Comparison of ENCODE assay signal across 16 cellular contexts in the genomic region with DNA sequence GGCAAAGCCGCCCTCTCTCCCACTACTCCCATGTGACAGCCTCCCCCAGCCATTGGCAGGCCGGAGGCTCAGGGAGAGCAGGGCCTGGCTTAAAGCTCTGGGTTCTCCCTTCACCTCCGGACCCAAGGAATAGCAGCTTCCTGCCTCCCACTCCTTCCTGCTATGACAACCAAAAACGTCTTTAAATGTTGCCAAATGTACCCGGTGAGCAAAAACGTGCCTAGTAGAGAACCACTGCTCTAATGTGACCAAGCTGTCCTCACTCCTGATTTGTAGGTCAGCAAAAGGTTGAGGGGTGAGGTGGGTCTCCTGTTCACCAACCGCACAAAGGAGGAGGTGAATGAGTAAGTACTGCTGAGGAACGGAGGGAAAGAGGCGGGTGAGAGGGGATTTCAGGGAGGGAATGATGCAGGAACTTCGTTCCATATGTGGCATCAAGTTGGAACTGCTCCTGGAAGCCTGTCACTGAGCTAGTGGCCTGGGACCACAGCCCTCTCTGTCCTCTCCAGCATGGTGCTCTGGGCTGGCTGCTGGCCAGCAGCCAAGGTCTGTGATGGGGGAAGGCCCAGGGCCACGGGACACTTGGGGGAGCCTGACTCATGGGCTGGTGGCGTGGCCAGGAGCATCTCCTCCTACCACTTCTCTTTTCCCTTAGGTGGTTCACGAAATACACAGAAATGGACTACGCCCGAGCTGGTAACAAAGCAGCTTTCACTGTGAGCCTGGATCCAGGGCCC. TPM values are rescaled to one million over a fixed set of nuclear protein-coding genes. Genes with fewer than 3 reads are reported as not detected.
DNase-seq lines count a peak whose midpoint lies in the region; ATAC-seq and TF ChIP-seq lines count a peak whose summit lies in the region.
"Had no signal": no experiment of that assay in that cellular context is flagged by ENCODE, and none has a peak within 500 bp of the region (broad histone marks: within the 10 kb centered on the region; RNA-seq: fewer than 3 reads in every experiment).

No MANE protein-coding gene starts in this region.

- no peaks in the 10 kb centered on the region for H3K9me3 Mint-ChIP-seq in activated T-cell treated with anti-CD3 and anti-CD28 coated beads, Interleukin-2, amount 50 U/mL, for 4 hours
- no peaks in the 10 kb centered on the region for H3K9me3 Mint-ChIP-seq in activated naive CD4-positive, alpha-beta T cell treated with anti-CD3 and anti-CD28 coated beads, Interleukin-2, amount 50 U/mL, for 72 hours
- H3K9me3 Mint-ChIP-seq in CD14-positive monocyte = no peaks in the 10 kb centered on the region

- H3K9me2 ChIP-seq in GM23248 (ENCODE audit: insufficient read depth) = no peaks in the 10 kb centered on the region

- peaks cover 38% of the 10 kb centered on the region for H3K4me1 ChIP-seq in GM23248 (ENCODE audit: insufficient read depth)
- peaks cover 37% of the 10 kb centered on the region for H3K4me1 ChIP-seq in osteoblast (ENCODE audit: insufficient read depth, low read length)
- H3K4me1 ChIP-seq: BE2C had no signal

- 52% methylated on average over 15 of the region's 15 CpGs for WGBS in GM23248 (ENCODE audit: low coverage in 1 of 2, low lambda C conversion rate in 2 of 2, missing lambda C conversion rate in 2 of 2), 2 experiments

- H3K36me3 Mint-ChIP-seq in activated T-cell treated with anti-CD3 and anti-CD28 coated beads, Interleukin-2, amount 50 U/mL, for 4 hours (ENCODE audit: insufficient read depth) = peaks cover 24% of the 10 kb centered on the region
- peaks cover 17 to 26% of the 10 kb centered on the region in 2 donors for H3K36me3 Mint-ChIP-seq in activated naive CD4-positive, alpha-beta T cell treated with anti-CD3 and anti-CD28 coated beads, Interleukin-2, amount 50 U/mL, for 72 hours
- peaks cover 48 to 61% of the 10 kb centered on the region in 2 donors for H3K36me3 Mint-ChIP-seq in CD14-positive monocyte

- H3K9me3 ChIP-seq in GM23248 (ENCODE audit: low read depth) = no peaks in the 10 kb centered on the region
- H3K9me3 ChIP-seq in osteoblast (ENCODE audit: low read depth, low read length) = no peaks in the 10 kb centered on the region
- H3K9me3 ChIP-seq: BE2C, Peyer's patch, stomach had no signal

- H2AFZ ChIP-seq in GM23248 (no peak overlapping the region), osteoblast (ENCODE audit: low read length) (no peak overlapping the region)

- no peak for TF ChIP-seq CTCF in osteoblast (IDR thresholded peaks at IDR 0.05; ENCODE audit: extremely low read depth, low read depth, low read length)
- TF ChIP-seq CTCF in CD14-positive monocyte (IDR thresholded peaks at IDR 0.05) = no peak

- H3K27ac ChIP-seq in GM23248 (peak overlapping the region; percentile 74), osteoblast (ENCODE audit: low read depth, low read length) (peak overlapping the region; percentile 65)
- H3K27ac ChIP-seq: Peyer's patch, stomach had no signal

- in situ Hi-C loops in GM23248 (cut with MboI) = no loop called here

- H3F3A ChIP-seq in GM23248 (ENCODE audit: insufficient read depth) = peaks cover 29% of the 10 kb centered on the region

- peak overlapping the region; percentile 43 for H3K4me3 Mint-ChIP-seq in activated T-cell treated with anti-CD3 and anti-CD28 coated beads, Interleukin-2, amount 50 U/mL, for 4 hours
- H3K4me3 Mint-ChIP-seq in CD14-positive monocyte = no peak overlapping the region

- intact Hi-C loops in CD14-positive monocyte (cut with micrococcal nuclease) = no loop called here

- peaks cover 43% of the 10 kb centered on the region for H3K79me2 ChIP-seq in GM23248 (ENCODE audit: insufficient read depth)
- H3K79me2 ChIP-seq in osteoblast (ENCODE audit: insufficient read depth, low read length) = peaks cover 44% of the 10 kb centered on the region

- peak overlapping the region; percentile 80 to 93 for H3K27ac Mint-ChIP-seq in activated naive CD4-positive, alpha-beta T cell treated with anti-CD3 and anti-CD28 coated beads, Interleukin-2, amount 50 U/mL, for 72 hours
- peak overlapping the region in 2 of 7 donors; percentile 52 to 76 for H3K27ac Mint-ChIP-seq in CD14-positive monocyte

- no peaks in the 10 kb centered on the region for H3K27me3 Mint-ChIP-seq in activated T-cell treated with anti-CD3 and anti-CD28 coated beads, Interleukin-2, amount 50 U/mL, for 4 hours (ENCODE audit: low read depth)
- peaks cover 0 to 2% (median 0%) of the 10 kb centered on the region in 3 donors for H3K27me3 Mint-ChIP-seq in CD14-positive monocyte (ENCODE audit: low read depth in 3 of 3)

- no peaks in the 10 kb centered on the region for H3K27me3 ChIP-seq in GM23248 (replicated peaks; ENCODE audit: insufficient read depth)
- no peaks in the 10 kb centered on the region for H3K27me3 ChIP-seq in osteoblast (ENCODE audit: insufficient read depth, low read length)
- H3K27me3 ChIP-seq: BE2C, Peyer's patch, stomach had no signal

- H3K36me3 ChIP-seq in GM23248 (ENCODE audit: low read depth) (peaks cover 20% of the 10 kb centered on the region; the same call in 1 of the 2 replicates), osteoblast (ENCODE audit: insufficient read depth, low read length) (peaks cover 51% of the 10 kb centered on the region)

- H3K9ac ChIP-seq in GM23248 = peak overlapping the region; percentile 56

- DNase-seq in activated T-cell treated with anti-CD3 and anti-CD28 coated beads, Interleukin-2, amount 50 U/mL, for 4 hours = no peak
- no peak for DNase-seq in activated T-cell treated with anti-CD3 and anti-CD28 coated beads, Interleukin-2, amount 50 U/mL, for 1 hour
- DNase-seq in GM23248 = peak; percentile 65
- peak in 1 of 2 donors; percentile 83 for DNase-seq in activated naive CD4-positive, alpha-beta T cell treated with anti-CD3 and anti-CD28 coated beads, Interleukin-2, amount 50 U/mL, for 72 hours (ENCODE audit: low spot score in 2 of 2)
- DNase-seq in osteoblast (ENCODE audit: insufficient read length, low spot score, missing footprints) = peak; percentile 71
- no peak for DNase-seq in CD14-positive monocyte (ENCODE audit: low spot score)
- DNase-seq in AML-193 (lab: John Stamatoyannopoulos, UW) = no peak
- DNase-seq in NCI-H82 (lab: John Stamatoyannopoulos, UW) = no peak
- DNase-seq: BE2C, GF-D8, islet precursor cell, KG1, NCI-H2029, NCI-H526 treated with DMSO at 0.1 percent for 48 hours, Peyer's patch, stomach had no signal

- H3K4me3 ChIP-seq in GM23248 = no peak overlapping the region
- no peak overlapping the region for H3K4me3 ChIP-seq in osteoblast (ENCODE audit: insufficient read depth, low read length)
- H3K4me3 ChIP-seq: Peyer's patch, stomach had no signal

- H4K20me1 ChIP-seq in GM23248 (ENCODE audit: insufficient read depth) (no peaks in the 10 kb centered on the region; the same call in 1 of the 2 replicates), osteoblast (ENCODE audit: insufficient read depth, low read length) (peaks cover 15% of the 10 kb centered on the region)

- peaks cover 23% of the 10 kb centered on the region for H3K4me1 Mint-ChIP-seq in activated T-cell treated with anti-CD3 and anti-CD28 coated beads, Interleukin-2, amount 50 U/mL, for 4 hours (ENCODE audit: low read depth)
- H3K4me1 Mint-ChIP-seq in CD14-positive monocyte = peaks cover 13% of the 10 kb centered on the region

- peak; percentile 24 to 33 for ATAC-seq in activated T-cell treated with anti-CD3 and anti-CD28 coated beads, Interleukin-2, amount 50 U/mL, for 4 hours
- peak; percentile 39 to 84 for ATAC-seq in activated naive CD4-positive, alpha-beta T cell treated with anti-CD3 and anti-CD28 coated beads, Interleukin-2, amount 50 U/mL, for 72 hours

- H3K4me2 ChIP-seq in GM23248 (ENCODE audit: unreplicated experiment) = peak overlapping the region; percentile 23
- H3K4me2 ChIP-seq in osteoblast (ENCODE audit: insufficient read depth, low read length) = peak overlapping the region; percentile 7

RNA-seq across cellular contexts. Expression of a gene that starts 5.7 kb away (rescaled TPM):
- 100 to 1,000 TPM; 199 to 231 (median 207) TPM for total RNA-seq in activated T-cell treated with anti-CD3 and anti-CD28 coated beads, Interleukin-2, amount 50 U/mL, for 4 hours
- 26.9 and 37.1 TPM in 2 replicates for total RNA-seq in GM23248 (2014; rRNA removed; shearing (Covaris generic))
- 36.6 and 38.4 TPM in 2 replicates for polyA plus RNA-seq in GM23248 (2016; fragmentation: Nextera tagmentation; extraction: Ambion mirVana)
- total RNA-seq in activated naive CD4-positive, alpha-beta T cell treated with anti-CD3 and anti-CD28 coated beads, Interleukin-2, amount 50 U/mL, for 72 hours = 10 to 100 TPM; 60.4 to 83.6 TPM
- 17.4 and 18.5 TPM in 2 replicates for total RNA-seq in osteoblast
- polyA plus RNA-seq in CD14-positive monocyte = 1 to 10 TPM; 8.4 to 8.7 TPM

RNA-seq across cellular contexts. Expression of a gene that starts 6.0 kb away (rescaled TPM):
- 10 to 100 TPM; 74.8 to 79.6 (median 77.0) TPM for total RNA-seq in activated T-cell treated with anti-CD3 and anti-CD28 coated beads, Interleukin-2, amount 50 U/mL, for 4 hours
- 58.7 and 69.4 TPM in 2 replicates for total RNA-seq in GM23248 (2014; rRNA removed; shearing (Covaris generic))
- 54.5 and 56.9 TPM in 2 replicates for polyA plus RNA-seq in GM23248 (2016; fragmentation: Nextera tagmentation; extraction: Ambion mirVana)
- total RNA-seq in activated naive CD4-positive, alpha-beta T cell treated with anti-CD3 and anti-CD28 coated beads, Interleukin-2, amount 50 U/mL, for 72 hours = 10 to 100 TPM; 42.2 to 44.4 TPM
- total RNA-seq in osteoblast = 60.1 and 64.1 TPM in 2 replicates
- polyA plus RNA-seq in CD14-positive monocyte = 10 to 100 TPM; 14.7 to 18.5 TPM

RNA-seq across cellular contexts. Expression of a gene that starts 31.2 kb away (rescaled TPM):
- total RNA-seq in activated T-cell treated with anti-CD3 and anti-CD28 coated beads, Interleukin-2, amount 50 U/mL, for 4 hours = 1 to 10 TPM in 2 of 3 donors, under 1 TPM in 1; 0.53 to 1.3 (median 1.0) TPM
- 0.11 and 0.51 TPM in 2 replicates for total RNA-seq in GM23248 (2014; rRNA removed; shearing (Covaris generic))
- polyA plus RNA-seq in GM23248 (2016; fragmentation: Nextera tagmentation; extraction: Ambion mirVana) (0.18 and 0.24 TPM in 2 replicates), CD14-positive monocyte (under 1 TPM in 1 of 2 donors, not detected in 1; 0.15 TPM)
- total RNA-seq in activated naive CD4-positive, alpha-beta T cell treated with anti-CD3 and anti-CD28 coated beads, Interleukin-2, amount 50 U/mL, for 72 hours = under 1 TPM; 0.68 to 0.93 TPM
- 0.72 and 1.2 TPM in 2 replicates for total RNA-seq in osteoblast

RNA-seq across cellular contexts. Expression of a gene that starts 47.3 kb away (rescaled TPM):
- 100 to 1,000 TPM; 102 to 123 (median 108) TPM for total RNA-seq in activated T-cell treated with anti-CD3 and anti-CD28 coated beads, Interleukin-2, amount 50 U/mL, for 4 hours
- total RNA-seq in GM23248 (2014; rRNA removed; shearing (Covaris generic)) = 63.7 and 69.9 TPM in 2 replicates
- 45.4 and 49.4 TPM in 2 replicates for polyA plus RNA-seq in GM23248 (2016; fragmentation: Nextera tagmentation; extraction: Ambion mirVana)
- total RNA-seq in activated naive CD4-positive, alpha-beta T cell treated with anti-CD3 and anti-CD28 coated beads, Interleukin-2, amount 50 U/mL, for 72 hours = 100 to 1,000 TPM; 156 to 199 TPM
- total RNA-seq in osteoblast = 134 and 149 TPM in 2 replicates
- 10 to 100 TPM; 44.3 to 49.4 TPM for polyA plus RNA-seq in CD14-positive monocyte

RNA-seq across cellular contexts. Expression of a gene that starts 54.6 kb away (rescaled TPM):
- total RNA-seq in activated T-cell treated with anti-CD3 and anti-CD28 coated beads, Interleukin-2, amount 50 U/mL, for 4 hours = 10 to 100 TPM; 19.2 to 26.3 (median 20.5) TPM
- 93.1 and 116 TPM in 2 replicates for total RNA-seq in GM23248 (2014; rRNA removed; shearing (Covaris generic))
- polyA plus RNA-seq in GM23248 (2016; fragmentation: Nextera tagmentation; extraction: Ambion mirVana) (96.6 and 97.1 TPM in 2 replicates), CD14-positive monocyte (100 to 1,000 TPM in 1 of 2 donors, 10 to 100 TPM in 1; 89.3 to 117 TPM)
- 10 to 100 TPM; 42.9 to 50.2 TPM for total RNA-seq in activated naive CD4-positive, alpha-beta T cell treated with anti-CD3 and anti-CD28 coated beads, Interleukin-2, amount 50 U/mL, for 72 hours
- total RNA-seq in osteoblast = 66.2 and 79.0 TPM in 2 replicates

Comparison
In these comparisons a context has a peak if more than half of its experiments do, and no peak if none do; other contexts are left out.
1. DNase-seq: peak in GM23248 (single experiment) and osteoblast (single experiment); none in activated T-cell treated with anti-CD3 and anti-CD28 coated beads, Interleukin-2, amount 50 U/mL, for 4 hours (single experiment), activated T-cell treated with anti-CD3 and anti-CD28 coated beads, Interleukin-2, amount 50 U/mL, for 1 hour (single experiment), CD14-positive monocyte (single experiment), AML-193 (0 of 2) and NCI-H82 (single experiment).